11 cellular contexts compared by ENCODE assay signal in the genomic region with DNA sequence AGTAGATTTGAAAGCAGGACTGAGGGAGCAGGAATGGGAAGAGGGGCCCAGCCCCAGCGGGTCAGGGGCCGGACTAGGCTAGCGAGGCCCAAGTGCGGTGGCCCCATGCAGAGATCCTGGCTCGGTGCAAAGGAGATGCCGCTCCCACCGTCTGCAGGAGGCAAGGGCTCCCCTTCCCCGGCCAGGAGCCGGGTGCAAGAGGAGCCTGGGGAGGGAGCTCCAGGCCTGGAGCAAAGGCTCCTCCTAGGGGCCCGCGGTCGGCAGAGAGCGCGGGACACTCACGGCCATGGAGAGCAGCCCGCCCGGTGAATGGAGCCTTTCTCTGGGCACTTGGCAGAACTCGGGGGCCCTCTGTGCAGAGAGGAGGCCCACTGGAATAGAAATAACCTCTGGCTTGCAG. TPM values are rescaled to one million over a fixed set of nuclear protein-coding genes. Genes with fewer than 3 reads are reported as not detected.
DNase-seq lines count a peak whose midpoint lies in the region; ATAC-seq and TF ChIP-seq lines count a peak whose summit lies in the region.
"Had no signal": no experiment of that assay in that cellular context is flagged by ENCODE, and none has a peak within 500 bp of the region (broad histone marks: within the 10 kb centered on the region; RNA-seq: fewer than 3 reads in every experiment).

No MANE protein-coding gene starts in this region.

- TF ChIP-seq CTCF in IMR-90 (conservative IDR thresholded peaks at IDR 0.05; ENCODE audit: low read depth, low read length) (no peak), choroid plexus epithelial cell (conservative IDR thresholded peaks at IDR 0.05; ENCODE audit: low read depth, low read length) (peak; percentile 46), stomach (IDR thresholded peaks at IDR 0.05) (peak in 3 of 7 experiments; percentile 9 to 23 (median 13))

- H3K18ac ChIP-seq in IMR-90 (ENCODE audit: low read depth, low read length), result no peak overlapping the region

- H4K20me1 ChIP-seq in IMR-90 (ENCODE audit: insufficient read depth, low read length), result no peaks in the 10 kb centered on the region

- H3K14ac ChIP-seq in IMR-90 (replicated peaks; ENCODE audit: low read depth, low read length), result no peak overlapping the region

- no peak overlapping the region for H2AK5ac ChIP-seq in IMR-90 (ENCODE audit: low read depth, low read length)

- H2AFZ ChIP-seq in IMR-90 (replicated peaks; ENCODE audit: low read length, poor library complexity), result peak overlapping the region; percentile 28

- no peak overlapping the region for H2BK15ac ChIP-seq in IMR-90 (ENCODE audit: low read depth, low read length)

- H2BK20ac ChIP-seq in IMR-90 (ENCODE audit: low read depth, low read length), result no peak overlapping the region

- H3K36me3 ChIP-seq in IMR-90 (ENCODE audit: control insufficient read depth, insufficient read depth, low read length) (no peaks in the 10 kb centered on the region), stomach (no peaks in the 10 kb centered on the region)
- H3K36me3 ChIP-seq: lower lobe of right lung, MG63 had no signal

- no peak overlapping the region for H3K9ac ChIP-seq in IMR-90 (ENCODE audit: low read depth, low read length)

- peak overlapping the region; percentile 32; the same call in 1 of the 2 replicates for H2BK120ac ChIP-seq in IMR-90 (ENCODE audit: low read depth, low read length)

- no peak overlapping the region for H2AK9ac ChIP-seq in IMR-90 (replicated peaks; ENCODE audit: low read depth, low read length, poor library complexity)

- no peaks in the 10 kb centered on the region; the same call in 1 of the 2 replicates for H3K9me1 ChIP-seq in IMR-90 (ENCODE audit: insufficient read depth, low read length)

- no peak for TF ChIP-seq POLR2A in IMR-90 (IDR thresholded peaks at IDR 0.05; ENCODE audit: low read depth, low read length)
- TF ChIP-seq POLR2A in stomach (IDR thresholded peaks at IDR 0.05), result no peak

- WGBS in IMR-90 (ENCODE audit: extremely low coverage in 2 of 2, insufficient read length in 1 of 2), 2 experiments, result 59% methylated on average over 7 of the region's 18 CpGs; no CpG with 5 or more reads in 1 of the 2 experiments
- WGBS in stomach, 5 donors, result 22 to 44% (median 31%) methylated on average over 18 of the region's 18 CpGs

- H2BK5ac ChIP-seq in IMR-90 (ENCODE audit: low read depth, low read length, poor library complexity, severe bottlenecking), result no peak overlapping the region

- H4K5ac ChIP-seq in IMR-90 (ENCODE audit: low read depth, low read length), result no peak overlapping the region

- no peak for TF ChIP-seq EP300 in stomach (IDR thresholded peaks at IDR 0.05)

- H3K4me3 ChIP-seq in IMR-90 (ENCODE audit: insufficient read depth, low read depth, low read length) (no peak overlapping the region), choroid plexus epithelial cell (ENCODE audit: low read depth, low read length) (no peak overlapping the region), stomach (peak overlapping the region; percentile 21 to 40 (median 28))
- H3K4me3 ChIP-seq: lower lobe of right lung, MG63 had no signal

- DNase-seq in IMR-90 (no peak), choroid plexus epithelial cell (ENCODE audit: low read depth) (no peak), left colon (no peak), stomach (peak; percentile 61), Kasumi-1 (lab: John Stamatoyannopoulos, UW) (no peak), activated T-cell treated with anti-CD3 and anti-CD28 coated beads for 4 hours (no peak), SW 1271 (lab: John Stamatoyannopoulos, UW) (no peak)
- DNase-seq: activated effector memory CD4-positive, alpha-beta T cell treated with anti-CD3 and anti-CD28 coated beads, Interleukin-2, amount 50 U/mL, for 16 hours; foreskin melanocyte; lower lobe of right lung; MG63 had no signal

- H3K23ac ChIP-seq in IMR-90 (ENCODE audit: low read depth, low read length), result no peak overlapping the region

- CTCF ChIA-PET in IMR-90 (lab: Yijun Ruan, JAX), result no interaction called here

- no peaks in the 10 kb centered on the region for H3K79me1 ChIP-seq in IMR-90 (ENCODE audit: low read depth in 1 of 2, low read length in 2 of 2)

- H4K91ac ChIP-seq in IMR-90 (ENCODE audit: insufficient read depth, low read depth, low read length), result no peak overlapping the region

- no peak overlapping the region for H3K56ac ChIP-seq in IMR-90 (ENCODE audit: extremely low read depth, insufficient read depth, low read length)

- no peak overlapping the region for H3K4me2 ChIP-seq in IMR-90 (ENCODE audit: low read depth, low read length)

- BruUV-seq in IMR-90 (replicated peaks; lab: Mats Ljungman, UMichigan), result no TSS peak

- H4K8ac ChIP-seq in IMR-90 (ENCODE audit: low read depth in 2 of 2, low read length in 2 of 2), result no peak overlapping the region

- no peak overlapping the region for H3K4ac ChIP-seq in IMR-90 (ENCODE audit: low read depth, low read length)

- in situ Hi-C loops in IMR-90 (cut with MboI; ENCODE audit: low sequenced_read_pairs), result no loop called here

- H3K9me3 ChIP-seq in IMR-90 (ENCODE audit: control insufficient read depth, insufficient read depth, low read length) (peaks cover 2% of the 10 kb centered on the region), stomach (peaks cover 0 to 5% (median 0%) of the 10 kb centered on the region in 4 donors)
- H3K9me3 ChIP-seq: lower lobe of right lung, MG63 had no signal

- POLR2A ChIA-PET in IMR-90 (lab: Charles Lee; ENCODE audit: unreplicated experiment), result no interaction called here

- intact Hi-C loops in IMR-90 (cut with micrococcal nuclease) (loop anchor here (10.0 kb wide), 2 partner anchors 124 to 604 kb away; no protein-coding TSS in a partner anchor), left colon (cut with DNase I, micrococcal nuclease) (no loop called here), stomach (cut with DNase I; ENCODE audit: low total_unique reads) (no loop called here)

- H3K27me3 ChIP-seq in IMR-90 (ENCODE audit: control insufficient read depth, insufficient read depth, low read length) (no peaks in the 10 kb centered on the region), stomach (no peaks in the 10 kb centered on the region)
- H3K27me3 ChIP-seq: MG63 had no signal

- H3K4me1 ChIP-seq in IMR-90 (ENCODE audit: control insufficient read depth, insufficient read depth, low read length) (peaks cover 17% of the 10 kb centered on the region), stomach (peaks cover 29 to 66% (median 51%) of the 10 kb centered on the region in 4 donors)

- dilution Hi-C loops in IMR-90 (cut with HindIII; ENCODE audit: low sequenced_read_pairs, unreplicated experiment), result no loop called here

- TF ChIP-seq RAD21 in IMR-90 (IDR thresholded peaks at IDR 0.05; ENCODE audit: low read length), result no peak

- ATAC-seq in IMR-90 (ENCODE audit: low read depth) (no peak), left colon (peak; percentile 23)

- H3K27ac ChIP-seq in IMR-90 (ENCODE audit: insufficient read depth, low read length) (no peak overlapping the region), stomach (peak overlapping the region; percentile 84 to 89 (median 86))
- H3K27ac ChIP-seq: lower lobe of right lung had no signal

TF ChIP-seq in IMR-90, 13 proteins besides CTCF, POLR2A, EP300 and RAD21:
- TF ChIP-seq MAFK (IDR thresholded peaks at IDR 0.05; ENCODE audit: low read depth, low read length) (no peak), RFX5 (IDR thresholded peaks at IDR 0.05; ENCODE audit: low read depth, low read length) (no peak), FOS (IDR thresholded peaks at IDR 0.05; ENCODE audit: low read depth, low read length) (no peak), MXI1 (IDR thresholded peaks at IDR 0.05; ENCODE audit: borderline replicate concordance, low read depth, low read length) (no peak), NFE2L2 (IDR thresholded peaks at IDR 0.05; ENCODE audit: low read depth, low read length) (no peak), RCOR1 (IDR thresholded peaks at IDR 0.05; ENCODE audit: insufficient replicate concordance, low read length) (no peak), SMC3 (IDR thresholded peaks at IDR 0.05; ENCODE audit: low read depth, low read length) (no peak), MAZ (IDR thresholded peaks at IDR 0.05; ENCODE audit: borderline replicate concordance, low read depth, low read length) (no peak), USF2 (IDR thresholded peaks at IDR 0.05; ENCODE audit: low read depth, low read length) (no peak), BHLHE40 (IDR thresholded peaks at IDR 0.05; ENCODE audit: low read depth, low read length) (no peak), CEBPB (IDR thresholded peaks at IDR 0.05; ENCODE audit: low read depth, low read length) (no peak), CHD1 (IDR thresholded peaks at IDR 0.05; ENCODE audit: low read depth, low read length) (no peak)
- TF ChIP-seq, protein P1, sequence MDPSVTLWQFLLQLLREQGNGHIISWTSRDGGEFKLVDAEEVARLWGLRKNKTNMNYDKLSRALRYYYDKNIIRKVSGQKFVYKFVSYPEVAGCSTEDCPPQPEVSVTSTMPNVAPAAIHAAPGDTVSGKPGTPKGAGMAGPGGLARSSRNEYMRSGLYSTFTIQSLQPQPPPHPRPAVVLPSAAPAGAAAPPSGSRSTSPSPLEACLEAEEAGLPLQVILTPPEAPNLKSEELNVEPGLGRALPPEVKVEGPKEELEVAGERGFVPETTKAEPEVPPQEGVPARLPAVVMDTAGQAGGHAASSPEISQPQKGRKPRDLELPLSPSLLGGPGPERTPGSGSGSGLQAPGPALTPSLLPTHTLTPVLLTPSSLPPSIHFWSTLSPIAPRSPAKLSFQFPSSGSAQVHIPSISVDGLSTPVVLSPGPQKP (IDR thresholded peaks at IDR 0.05; ENCODE audit: borderline replicate concordance, low read depth, low read length), result no peak

RNA-seq across cellular contexts. Expression of gene USP3, which starts 43.2 kb away (rescaled TPM):
- total RNA-seq in IMR-90 (2012; rRNA removed), result 46.7 and 52.3 TPM in 2 replicates
- polyA plus RNA-seq in IMR-90 (2012; rRNA removed), result 13.7 and 17.3 TPM in 2 replicates
- polyA plus RNA-seq in IMR-90 (2012; cell fraction: cytosol; rRNA removed), result 6.2 and 15.2 TPM in 2 replicates
- polyA plus RNA-seq in IMR-90 (2012; cell fraction: nucleus; rRNA removed; ENCODE audit: low replicate concordance), result 23.8 and 84.1 TPM in 2 replicates
- total RNA-seq in left colon, result 10 to 100 TPM; 74.7 to 79.9 TPM
- 100 to 1,000 TPM in 2 of 5 donors, 10 to 100 TPM in 3; 10.5 to 174 (median 68.7) TPM for total RNA-seq in stomach
- polyA plus RNA-seq in stomach, result 10 to 100 TPM; 20.8 to 27.3 (median 25.7) TPM

Comparison
In these comparisons a context has a peak if more than half of its experiments do, and no peak if none do; other contexts are left out.
1. H3K4me3 ChIP-seq: peak in stomach (4 of 4); none in IMR-90 (single experiment) and choroid plexus epithelial cell (single experiment).